13 cellular contexts compared by ENCODE assay signal in genomic region chr15:63052128-63052826, GRCh38. TPM values are rescaled to one million over a fixed set of nuclear protein-coding genes. Genes with fewer than 3 reads are reported as not detected.
DNase-seq lines count a peak whose midpoint lies in the region; ATAC-seq and TF ChIP-seq lines count a peak whose summit lies in the region.
"Had no signal": no experiment of that assay in that cellular context is flagged by ENCODE, and none has a peak within 500 bp of the region (broad histone marks: within the 10 kb centered on the region; RNA-seq: fewer than 3 reads in every experiment).

No MANE protein-coding gene starts in this region.

- no peaks in the 10 kb centered on the region for H3K27me3 ChIP-seq in left ventricle myocardium inferior (ENCODE audit: low read depth)
- no peaks in the 10 kb centered on the region for H3K27me3 ChIP-seq in duodenal mucosa (ENCODE audit: control insufficient read depth in 1 of 2, insufficient read depth in 2 of 2, low read length in 2 of 2)
- no peaks in the 10 kb centered on the region for H3K27me3 ChIP-seq in aorta (ENCODE audit: control insufficient read depth in 1 of 2, insufficient read depth in 2 of 2, low read length in 1 of 2)

- intact Hi-C loops in left ventricle myocardium inferior (cut with micrococcal nuclease), result no loop called here
- intact Hi-C loops in Right ventricle myocardium superior (cut with DNase I), result no loop called here
- intact Hi-C loops in aorta (cut with DNase I), result no loop called here

- DNase-seq in left ventricle myocardium inferior (no peak), Right ventricle myocardium superior (no peak), neural crest cell (ENCODE audit: low read depth, low spot score) (no peak), aorta (no peak), hypothalamus (lab: John Stamatoyannopoulos, UW) (no peak)
- no peak for DNase-seq in stimulated activated naive CD4-positive, alpha-beta T cell treated with Interleukin-2 at 50 U/mL for 16 hours (lab: John Stamatoyannopoulos, UW)
- DNase-seq: activated CD4-positive, CD25-positive, alpha-beta regulatory T cell; effector CD4-positive, alpha-beta T cell; GDM1; NCI-H1436 had no signal

- ATAC-seq in Right ventricle myocardium superior (ENCODE audit: poor library complexity), result no peak
- ATAC-seq in aorta (ENCODE audit: low FRiP score), result no peak
- no peak for ATAC-seq in GM21367 (IDR thresholded peaks at IDR 0.05; ENCODE audit: unreplicated experiment)
- ATAC-seq: HCT116 had no signal

- peak overlapping the region; percentile 83 for H3K4me3 ChIP-seq in left ventricle myocardium inferior
- H3K4me3 ChIP-seq in duodenal mucosa (ENCODE audit: low read depth in 1 of 2, low read length in 2 of 2), result peak overlapping the region in 1 of 2 donors; percentile 13
- no peak overlapping the region for H3K4me3 ChIP-seq in aorta (ENCODE audit: low read length in 2 of 2)

- H3K36me3 Mint-ChIP-seq in neural crest cell (ENCODE audit: low read depth), result no peaks in the 10 kb centered on the region

- no peak for TF ChIP-seq CTCF in left ventricle myocardium inferior (IDR thresholded peaks at IDR 0.05; ENCODE audit: borderline replicate concordance)
- no peak for TF ChIP-seq CTCF in neural crest cell (conservative IDR thresholded peaks at IDR 0.05)

- H3K9me3 ChIP-seq in left ventricle myocardium inferior (replicated peaks), result no peaks in the 10 kb centered on the region
- no peaks in the 10 kb centered on the region for H3K9me3 ChIP-seq in duodenal mucosa (ENCODE audit: control insufficient read depth in 1 of 2, low read length in 2 of 2)
- no peaks in the 10 kb centered on the region for H3K9me3 ChIP-seq in aorta (ENCODE audit: control insufficient read depth, low read length)

- no peak overlapping the region for H3K27ac Mint-ChIP-seq in neural crest cell (ENCODE audit: unreplicated experiment)

- H3K36me3 ChIP-seq in left ventricle myocardium inferior (peaks cover 36% of the 10 kb centered on the region), duodenal mucosa (ENCODE audit: control insufficient read depth in 1 of 2, insufficient read depth in 2 of 2, low read length in 2 of 2) (peaks cover 0 to 10% of the 10 kb centered on the region in 2 donors), aorta (ENCODE audit: control insufficient read depth in 1 of 2, insufficient read depth in 2 of 2, low read length in 1 of 2) (peaks cover 6 to 13% of the 10 kb centered on the region in 2 donors)

- H3K9ac ChIP-seq in duodenal mucosa (ENCODE audit: low read depth in 1 of 2, low read length in 2 of 2), result no peak overlapping the region

- H3K27ac ChIP-seq in left ventricle myocardium inferior (replicated peaks) (peak overlapping the region; percentile 99), duodenal mucosa (ENCODE audit: low read depth, low read length) (peak overlapping the region; percentile 53), aorta (ENCODE audit: low read depth in 1 of 2, low read length in 2 of 2) (peak overlapping the region; percentile 24 to 70)

- H3K27me3 Mint-ChIP-seq in neural crest cell (ENCODE audit: low read depth), result peaks cover 16% of the 10 kb centered on the region

- peaks cover 65% of the 10 kb centered on the region for H3K4me1 Mint-ChIP-seq in neural crest cell

- no peaks in the 10 kb centered on the region for H3K9me3 Mint-ChIP-seq in neural crest cell

- WGBS in aorta, 2 donors, result 17 to 23% methylated on average over 10 of the region's 10 CpGs

- H3K4me3 Mint-ChIP-seq in neural crest cell, result peak overlapping the region; percentile 57

- peaks cover 95% of the 10 kb centered on the region for H3K4me1 ChIP-seq in left ventricle myocardium inferior
- peaks cover 56 to 60% of the 10 kb centered on the region in 2 donors for H3K4me1 ChIP-seq in duodenal mucosa (ENCODE audit: control insufficient read depth in 1 of 2, insufficient read depth in 2 of 2, low read length in 2 of 2)
- H3K4me1 ChIP-seq in aorta (ENCODE audit: control insufficient read depth in 1 of 2, insufficient read depth in 2 of 2, low read length in 2 of 2), result peaks cover 2 to 13% of the 10 kb centered on the region in 2 donors

RNA-seq across cellular contexts. Expression of gene TPM1, which starts 9.7 kb away (rescaled TPM):
- total RNA-seq in left ventricle myocardium inferior, result 12,604 TPM
- total RNA-seq in Right ventricle myocardium superior, result 12,703 TPM
- 67.5 and 71.0 TPM in 2 replicates for total RNA-seq in neural crest cell
- total RNA-seq in aorta, result 1,000 to 10,000 TPM in 1 of 2 donors, 100 to 1,000 TPM in 1; 861 to 1,497 TPM
- polyA plus RNA-seq in aorta, result 1,000 to 10,000 TPM; 1,109 to 1,230 TPM

Comparison
In these comparisons a context has a peak if more than half of its experiments do, and no peak if none do; other contexts are left out.
1. H3K27ac ChIP-seq: peak in every context shown above with its lines; median percentile 99 in left ventricle myocardium inferior; 53 in duodenal mucosa; 47 in aorta.
2. RNA of gene TPM1, which starts 9.7 kb away (total RNA-seq): 12,703 TPM in Right ventricle myocardium superior (single experiment), 12,604 TPM in left ventricle myocardium inferior (single experiment) and 861 to 1,497 TPM in aorta; 67.5 to 71.0 TPM in neural crest cell; every median in the first group is over 10 times any median in the second.